In the genomic region with DNA sequence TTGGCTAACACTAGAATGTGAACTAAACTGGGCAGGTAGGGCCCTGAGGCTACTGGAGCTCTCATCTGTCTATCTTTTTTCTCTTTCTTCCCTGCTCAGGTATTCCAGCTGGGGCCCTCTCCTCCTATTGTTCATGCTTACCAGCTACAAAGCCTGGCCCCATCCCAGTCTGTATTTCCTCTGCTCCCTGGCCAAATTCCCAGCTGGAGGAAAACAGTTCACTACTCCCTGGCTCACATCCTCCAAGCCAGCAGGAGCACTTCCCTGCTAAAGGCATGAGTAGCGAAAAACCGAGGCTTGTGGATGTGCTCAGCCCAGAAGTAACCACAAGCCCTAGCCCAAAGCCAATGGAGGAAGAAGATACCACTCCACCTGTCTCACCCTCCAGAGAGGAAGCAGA, we compare ENCODE assay signal across 1 cellular context.
TF ChIP-seq lines count a peak whose summit lies in the region.

No MANE protein-coding gene starts in this region.

TF ChIP-seq in H1, 55 proteins besides CTCF, POLR2A, EP300 and RAD21 (continued from another document):
- TF ChIP-seq, protein P1, sequence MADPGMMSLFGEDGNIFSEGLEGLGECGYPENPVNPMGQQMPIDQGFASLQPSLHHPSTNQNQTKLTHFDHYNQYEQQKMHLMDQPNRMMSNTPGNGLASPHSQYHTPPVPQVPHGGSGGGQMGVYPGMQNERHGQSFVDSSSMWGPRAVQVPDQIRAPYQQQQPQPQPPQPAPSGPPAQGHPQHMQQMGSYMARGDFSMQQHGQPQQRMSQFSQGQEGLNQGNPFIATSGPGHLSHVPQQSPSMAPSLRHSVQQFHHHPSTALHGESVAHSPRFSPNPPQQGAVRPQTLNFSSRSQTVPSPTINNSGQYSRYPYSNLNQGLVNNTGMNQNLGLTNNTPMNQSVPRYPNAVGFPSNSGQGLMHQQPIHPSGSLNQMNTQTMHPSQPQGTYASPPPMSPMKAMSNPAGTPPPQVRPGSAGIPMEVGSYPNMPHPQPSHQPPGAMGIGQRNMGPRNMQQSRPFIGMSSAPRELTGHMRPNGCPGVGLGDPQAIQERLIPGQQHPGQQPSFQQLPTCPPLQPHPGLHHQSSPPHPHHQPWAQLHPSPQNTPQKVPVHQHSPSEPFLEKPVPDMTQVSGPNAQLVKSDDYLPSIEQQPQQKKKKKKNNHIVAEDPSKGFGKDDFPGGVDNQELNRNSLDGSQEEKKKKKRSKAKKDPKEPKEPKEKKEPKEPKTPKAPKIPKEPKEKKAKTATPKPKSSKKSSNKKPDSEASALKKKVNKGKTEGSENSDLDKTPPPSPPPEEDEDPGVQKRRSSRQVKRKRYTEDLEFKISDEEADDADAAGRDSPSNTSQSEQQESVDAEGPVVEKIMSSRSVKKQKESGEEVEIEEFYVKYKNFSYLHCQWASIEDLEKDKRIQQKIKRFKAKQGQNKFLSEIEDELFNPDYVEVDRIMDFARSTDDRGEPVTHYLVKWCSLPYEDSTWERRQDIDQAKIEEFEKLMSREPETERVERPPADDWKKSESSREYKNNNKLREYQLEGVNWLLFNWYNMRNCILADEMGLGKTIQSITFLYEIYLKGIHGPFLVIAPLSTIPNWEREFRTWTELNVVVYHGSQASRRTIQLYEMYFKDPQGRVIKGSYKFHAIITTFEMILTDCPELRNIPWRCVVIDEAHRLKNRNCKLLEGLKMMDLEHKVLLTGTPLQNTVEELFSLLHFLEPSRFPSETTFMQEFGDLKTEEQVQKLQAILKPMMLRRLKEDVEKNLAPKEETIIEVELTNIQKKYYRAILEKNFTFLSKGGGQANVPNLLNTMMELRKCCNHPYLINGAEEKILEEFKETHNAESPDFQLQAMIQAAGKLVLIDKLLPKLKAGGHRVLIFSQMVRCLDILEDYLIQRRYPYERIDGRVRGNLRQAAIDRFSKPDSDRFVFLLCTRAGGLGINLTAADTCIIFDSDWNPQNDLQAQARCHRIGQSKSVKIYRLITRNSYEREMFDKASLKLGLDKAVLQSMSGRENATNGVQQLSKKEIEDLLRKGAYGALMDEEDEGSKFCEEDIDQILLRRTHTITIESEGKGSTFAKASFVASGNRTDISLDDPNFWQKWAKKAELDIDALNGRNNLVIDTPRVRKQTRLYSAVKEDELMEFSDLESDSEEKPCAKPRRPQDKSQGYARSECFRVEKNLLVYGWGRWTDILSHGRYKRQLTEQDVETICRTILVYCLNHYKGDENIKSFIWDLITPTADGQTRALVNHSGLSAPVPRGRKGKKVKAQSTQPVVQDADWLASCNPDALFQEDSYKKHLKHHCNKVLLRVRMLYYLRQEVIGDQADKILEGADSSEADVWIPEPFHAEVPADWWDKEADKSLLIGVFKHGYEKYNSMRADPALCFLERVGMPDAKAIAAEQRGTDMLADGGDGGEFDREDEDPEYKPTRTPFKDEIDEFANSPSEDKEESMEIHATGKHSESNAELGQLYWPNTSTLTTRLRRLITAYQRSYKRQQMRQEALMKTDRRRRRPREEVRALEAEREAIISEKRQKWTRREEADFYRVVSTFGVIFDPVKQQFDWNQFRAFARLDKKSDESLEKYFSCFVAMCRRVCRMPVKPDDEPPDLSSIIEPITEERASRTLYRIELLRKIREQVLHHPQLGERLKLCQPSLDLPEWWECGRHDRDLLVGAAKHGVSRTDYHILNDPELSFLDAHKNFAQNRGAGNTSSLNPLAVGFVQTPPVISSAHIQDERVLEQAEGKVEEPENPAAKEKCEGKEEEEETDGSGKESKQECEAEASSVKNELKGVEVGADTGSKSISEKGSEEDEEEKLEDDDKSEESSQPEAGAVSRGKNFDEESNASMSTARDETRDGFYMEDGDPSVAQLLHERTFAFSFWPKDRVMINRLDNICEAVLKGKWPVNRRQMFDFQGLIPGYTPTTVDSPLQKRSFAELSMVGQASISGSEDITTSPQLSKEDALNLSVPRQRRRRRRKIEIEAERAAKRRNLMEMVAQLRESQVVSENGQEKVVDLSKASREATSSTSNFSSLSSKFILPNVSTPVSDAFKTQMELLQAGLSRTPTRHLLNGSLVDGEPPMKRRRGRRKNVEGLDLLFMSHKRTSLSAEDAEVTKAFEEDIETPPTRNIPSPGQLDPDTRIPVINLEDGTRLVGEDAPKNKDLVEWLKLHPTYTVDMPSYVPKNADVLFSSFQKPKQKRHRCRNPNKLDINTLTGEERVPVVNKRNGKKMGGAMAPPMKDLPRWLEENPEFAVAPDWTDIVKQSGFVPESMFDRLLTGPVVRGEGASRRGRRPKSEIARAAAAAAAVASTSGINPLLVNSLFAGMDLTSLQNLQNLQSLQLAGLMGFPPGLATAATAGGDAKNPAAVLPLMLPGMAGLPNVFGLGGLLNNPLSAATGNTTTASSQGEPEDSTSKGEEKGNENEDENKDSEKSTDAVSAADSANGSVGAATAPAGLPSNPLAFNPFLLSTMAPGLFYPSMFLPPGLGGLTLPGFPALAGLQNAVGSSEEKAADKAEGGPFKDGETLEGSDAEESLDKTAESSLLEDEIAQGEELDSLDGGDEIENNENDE (IDR thresholded peaks at IDR 0.05; ENCODE audit: insufficient replicate concordance, low read length): no peak
- TF ChIP-seq TEAD4 (IDR thresholded peaks at IDR 0.05; ENCODE audit: low read depth, low read length): no peak
- TF ChIP-seq POU5F1 (IDR thresholded peaks at IDR 0.05; ENCODE audit: low read depth, low read length): no peak
